8 cellular contexts compared by ENCODE assay signal in genomic region chr1:174021611-174022079, GRCh38. TPM values are rescaled to one million over a fixed set of nuclear protein-coding genes. Genes with fewer than 3 reads are reported as not detected.
A peak's percentile ranks its signal among the peaks of the same experiment; 100 is the strongest.
DNase-seq lines count a peak whose midpoint lies in the region; ATAC-seq, FAIRE-seq and TF ChIP-seq lines count a peak whose summit lies in the region.

No MANE protein-coding gene starts in this region.

- peak; percentile 60 for ATAC-seq in lung (ENCODE audit: insufficient read depth, low FRiP score)

- H3K27me3 ChIP-seq in lung (ENCODE audit: control insufficient read depth, insufficient read depth) = no peaks in the 10 kb centered on the region

- FAIRE-seq in GM12892 (lab: Jason Lieb, UNC) (no peak), H54 (lab: Jason Lieb, UNC) (no peak)

- H3K36me3 ChIP-seq in lung (ENCODE audit: control insufficient read depth in 2 of 2, insufficient read depth in 2 of 2, low read length in 2 of 2) = no peaks in the 10 kb centered on the region

- peak overlapping the region; percentile 93 for H3K4me3 ChIP-seq in LNCaP clone FGC (ENCODE audit: low read depth, low read length)
- H3K4me3 ChIP-seq in lung = peak overlapping the region; percentile 72

- 0% methylated on average over 32 to 35 of the region's 35 CpGs for WGBS in lung, 2 donors

- H3K27ac ChIP-seq in lung (ENCODE audit: low read depth in 1 of 2, low read length in 1 of 2) = peak overlapping the region; percentile 96 to 98

- DNase-seq in GM12892 (ENCODE audit: insufficient read length) = peak; percentile 18
- peak; percentile 19 for DNase-seq in H54 (ENCODE audit: insufficient read length, low spot score)
- DNase-seq in LNCaP clone FGC (ENCODE audit: low read depth) = no peak
- DNase-seq in activated CD4-positive, alpha-beta T cell treated with anti-CD3 and anti-CD28 coated beads for 24 hours (ENCODE audit: low read depth in 2 of 2) = peak; percentile 7 to 13
- DNase-seq in effector CD4-positive, alpha-beta T cell = peak; percentile 14
- DNase-seq in lung (ENCODE audit: low spot score) = peak; percentile 34
- DNase-seq in stimulated activated CD8-positive, alpha-beta memory T cell treated with anti-CD3 and anti-CD28 coated beads, Interleukin-15, amount 100 ng/mL, for 24 hours (ENCODE audit: low read depth) = peak; percentile 5
- DNase-seq in COR-L47 (lab: John Stamatoyannopoulos, UW) = no peak

- no peaks in the 10 kb centered on the region for H3K9me3 ChIP-seq in lung (ENCODE audit: control insufficient read depth in 2 of 2, insufficient read depth in 1 of 2, low read length in 1 of 2)

- no peak for TF ChIP-seq CTCF in LNCaP clone FGC (IDR thresholded peaks at IDR 0.05; ENCODE audit: control insufficient read depth, extremely low read depth, insufficient read depth)
- no peak for TF ChIP-seq CTCF in lung (IDR thresholded peaks at IDR 0.05; ENCODE audit: control extremely low read depth, extremely low read depth)

- H3K4me1 ChIP-seq in lung (ENCODE audit: control insufficient read depth in 2 of 2, insufficient read depth in 2 of 2, low read length in 2 of 2) = peaks cover 0 to 13% of the 10 kb centered on the region in 2 donors

- TF ChIP-seq POLR2A in GM12892 (IDR thresholded peaks at IDR 0.05; ENCODE audit: low read depth, low read length) (no peak), H54 (IDR thresholded peaks at IDR 0.05; ENCODE audit: low read depth, low read length) (no peak)

RNA-seq across cellular contexts. Expression of gene RC3H1, which starts 0.5 kb away (rescaled TPM):
- 10.0 TPM for polyA plus RNA-seq in GM12892 (2012; ENCODE audit: missing spikeins)
- 10 to 100 TPM; 29.2 to 51.5 TPM for total RNA-seq in lung
- polyA plus RNA-seq in lung = 1 to 10 TPM; 3.8 to 5.1 TPM

Comparison
In these comparisons a context has a peak if more than half of its experiments do, and no peak if none do; other contexts are left out.
1. DNase-seq: peak in GM12892 (single experiment), H54 (single experiment), activated CD4-positive, alpha-beta T cell treated with anti-CD3 and anti-CD28 coated beads for 24 hours (2 of 2), effector CD4-positive, alpha-beta T cell (single experiment), lung (single experiment) and stimulated activated CD8-positive, alpha-beta memory T cell treated with anti-CD3 and anti-CD28 coated beads, Interleukin-15, amount 100 ng/mL, for 24 hours (single experiment); none in LNCaP clone FGC (single experiment) and COR-L47 (single experiment).